8 cellular contexts compared by ENCODE assay signal in genomic region chr7:24576171-24577052, GRCh38. TPM values are rescaled to one million over a fixed set of nuclear protein-coding genes. Genes with fewer than 3 reads are reported as not detected.
DNase-seq lines count a peak whose midpoint lies in the region; ATAC-seq, FAIRE-seq and TF ChIP-seq lines count a peak whose summit lies in the region.

No MANE protein-coding gene starts in this region.

- no peak overlapping the region for H3K4me2 ChIP-seq in K562 (ENCODE audit: insufficient read depth, low read length)

- ATAC-seq in CD8-positive, alpha-beta T cell: no peak
- ATAC-seq in GM18873 (IDR thresholded peaks at IDR 0.05; ENCODE audit: low FRiP score, unreplicated experiment) (peak; percentile 32), K562 (peak; percentile 58), HG03520 (IDR thresholded peaks at IDR 0.05; ENCODE audit: unreplicated experiment) (no peak)

- peak; percentile 39 to 66 for TF ChIP-seq RAD21 in K562 (CRISPR knock-in tag; conservative IDR thresholded peaks at IDR 0.05 in 1 of 2, IDR thresholded peaks at IDR 0.05 in 1 of 2)

- in situ Hi-C loops in K562 (cut with MboI): no loop called here

- WGBS in K562 (ENCODE audit: insufficient coverage, low coverage, missing lambda C conversion rate): 6% methylated on average over 2 of the region's 2 CpGs

- intact Hi-C loops in CD8-positive, alpha-beta T cell (cut with DNase I, micrococcal nuclease): loop anchor here (5.0 to 10.0 kb wide), 6 partner anchors 86 to 1392 kb away; partner anchors contain the start of genes NUP42 (in 2 of the 2), CYCS (in 1 of the 2) and FAM221A (in 1 of the 2)
- intact Hi-C loops in K562 (cut with micrococcal nuclease): loop anchor here (1.0 kb wide), 1 partner anchor 89 kb away; no protein-coding TSS in a partner anchor

- H3K9me1 ChIP-seq in K562 (ENCODE audit: control insufficient read depth, insufficient read depth, low read length): no peaks in the 10 kb centered on the region

- no peaks in the 10 kb centered on the region for H3K27me3 Mint-ChIP-seq in CD8-positive, alpha-beta T cell (ENCODE audit: low read depth)

- H3K4me3 Mint-ChIP-seq in CD8-positive, alpha-beta T cell: peak overlapping the region; percentile 6

- peaks cover 31% of the 10 kb centered on the region for H3K4me1 ChIP-seq in CD8-positive, alpha-beta T cell (ENCODE audit: insufficient read depth, low read length)
- H3K4me1 ChIP-seq in K562 (replicated peaks in 1 of 2; ENCODE audit: control insufficient read depth in 2 of 2, insufficient read depth in 2 of 2, low read length in 2 of 2): peaks cover 11 to 23% of the 10 kb centered on the region in 2 experiments; a peak in 4 of 5 replicates

- POLR2A ChIA-PET in CD8-positive, alpha-beta T cell (lab: Charles Lee): no interaction called here
- POLR2A ChIA-PET in K562 (lab: Yijun Ruan, JAX): interaction anchor here (0.6 to 1.6 kb wide), 4 partner anchors 12 to 73 kb away, joined by 3 to 6 read pairs (median 3); no protein-coding TSS in a partner anchor

- DNase-seq in CD8-positive, alpha-beta T cell: no peak
- DNase-seq in HK-2 (ENCODE audit: unreplicated experiment): peak; percentile 4
- peak; percentile 76 for DNase-seq in NCI-H69 (lab: John Stamatoyannopoulos, UW)
- DNase-seq in K562 (ENCODE audit: extremely low read depth in 1 of 4, low spot score in 3 of 4): peak; percentile 28 to 73 (median 48)
- peak; percentile 80 for DNase-seq in left kidney (ENCODE audit: low read depth, low spot score)
- no peak for DNase-seq in activated CD4-positive, CD25-positive, alpha-beta regulatory T cell treated with anti-CD3 and anti-CD28 coated beads, Interleukin-2, amount 50 U/mL, for 72 hours

- H3K27me3 ChIP-seq in CD8-positive, alpha-beta T cell (ENCODE audit: insufficient read depth, low read length): no peaks in the 10 kb centered on the region
- H3K27me3 ChIP-seq in K562 (ENCODE audit: control insufficient read depth in 2 of 2, insufficient read depth in 2 of 2, low read length in 2 of 2): peaks cover 0 to 3% of the 10 kb centered on the region in 2 experiments; a peak in 1 of 5 replicates

- TF ChIP-seq POLR2A in K562 (conservative IDR thresholded peaks at IDR 0.05): no peak

- no peaks in the 10 kb centered on the region for H3K9me3 Mint-ChIP-seq in CD8-positive, alpha-beta T cell

- no peak overlapping the region for H3K27ac Mint-ChIP-seq in CD8-positive, alpha-beta T cell

- FAIRE-seq in K562 (lab: Jason Lieb, UNC): peak; percentile 74

- no TSS peak for BruUV-seq in K562 (replicated peaks; lab: Mats Ljungman, UMichigan)

- no peak for TF ChIP-seq EP300 in K562 (IDR thresholded peaks at IDR 0.05; ENCODE audit: low read length)

- peak; percentile 34 for TF ChIP-seq CTCF in CD8-positive, alpha-beta T cell (IDR thresholded peaks at IDR 0.05)
- TF ChIP-seq CTCF in K562 (IDR thresholded peaks at IDR 0.05 in 2 of 3, conservative IDR thresholded peaks at IDR 0.05 in 1 of 3; ENCODE audit: insufficient read depth in 2 of 3, low read depth in 1 of 3, low read length in 3 of 3): peak; percentile 55 to 75 (median 71)

- no peak overlapping the region for H3K4me3 ChIP-seq in CD8-positive, alpha-beta T cell (ENCODE audit: low read depth, low read length)
- H3K4me3 ChIP-seq in K562: no peak overlapping the region

- peaks cover 16% of the 10 kb centered on the region for H4K20me1 ChIP-seq in K562 (replicated peaks; ENCODE audit: control insufficient read depth, insufficient read depth, low read length)

- no peaks in the 10 kb centered on the region for H3K9me3 ChIP-seq in CD8-positive, alpha-beta T cell (ENCODE audit: low read length)
- no peaks in the 10 kb centered on the region for H3K9me3 ChIP-seq in K562 (replicated peaks; ENCODE audit: control insufficient read depth, insufficient read depth, low read depth, low read length)

- H3K27ac ChIP-seq in CD8-positive, alpha-beta T cell (ENCODE audit: low read depth, low read length): no peak overlapping the region
- H3K27ac ChIP-seq in K562 (ENCODE audit: extremely low read depth, low read depth, low read length): no peak overlapping the region

- peaks cover 55% of the 10 kb centered on the region for H3K4me1 Mint-ChIP-seq in CD8-positive, alpha-beta T cell (ENCODE audit: low read depth)

- CTCF ChIA-PET in CD8-positive, alpha-beta T cell (lab: Charles Lee): interaction anchor here (0.6 to 0.7 kb wide), 2 partner anchors 16 to 92 kb away, joined by 3 read pairs; no protein-coding TSS in a partner anchor
- CTCF ChIA-PET in K562 (lab: Yijun Ruan, JAX; ENCODE audit: low intra/inter-chr PET ratio): interaction anchor here (1.4 kb wide), 1 partner anchor 90 kb away, joined by 6 read pairs; no protein-coding TSS in a partner anchor

- no peaks in the 10 kb centered on the region for H3K36me3 ChIP-seq in CD8-positive, alpha-beta T cell (ENCODE audit: insufficient read depth, low read length)
- no peaks in the 10 kb centered on the region; the same call in 2 of the 3 replicates for H3K36me3 ChIP-seq in K562 (ENCODE audit: control insufficient read depth, insufficient read depth, low read length)

- H3K9ac ChIP-seq in K562 (ENCODE audit: insufficient read depth in 1 of 2, low read depth in 2 of 2, low read length in 2 of 2): no peak overlapping the region

- peaks cover 77% of the 10 kb centered on the region for H3K79me2 ChIP-seq in K562 (ENCODE audit: control insufficient read depth, insufficient read depth, low read length)

- peaks cover 9% of the 10 kb centered on the region for H3K36me3 Mint-ChIP-seq in CD8-positive, alpha-beta T cell

- no peak overlapping the region for H2AFZ ChIP-seq in K562 (ENCODE audit: low read depth, low read length)

TF ChIP-seq in K562, 482 proteins besides CTCF, POLR2A, EP300 and RAD21:
- 0 out of 2 replicates have a peak, but pooled peaks have one; percentile 32 for TF ChIP-seq RBFOX2 (IDR thresholded peaks at IDR 0.05; ENCODE audit: low read depth, low read length)
- TF ChIP-seq FOXJ3 (CRISPR knock-in tag; IDR thresholded peaks at IDR 0.05): no peak
TF ChIP-seq in K562: peak in this region for 1.

RNA-seq across cellular contexts. Expression of gene PALS2, which starts 3.2 kb away (rescaled TPM):
- total RNA-seq in CD8-positive, alpha-beta T cell: 10 to 100 TPM; 31.7 to 32.8 TPM
- 7.4 and 46.8 TPM in 2 replicates for total RNA-seq in K562 (2011; cell fraction: chromatin; rRNA removed; ENCODE audit: low replicate concordance)
- total RNA-seq in K562 (2011; cell fraction: nucleolus; rRNA removed): 3.7 and 6.4 TPM in 2 replicates
- 14.3 and 25.1 TPM in 2 replicates for total RNA-seq in K562 (2011; cell fraction: nucleoplasm; rRNA removed)
- total RNA-seq in K562 (2014; rRNA removed): 10.6 and 10.8 TPM in 2 replicates
- 23.1 and 26.9 TPM in 2 replicates for total RNA-seq in K562 (2014; rRNA removed; fragmentation: Illumina TruSeq; extraction: Trizol)
- total RNA-seq in K562 (2015; rRNA removed; fragmentation: Illumina TruSeq; extraction: Trizol): 17.6 and 17.7 TPM in 2 replicates
- total RNA-seq in K562 (2021): 30.4 and 35.0 TPM in 2 replicates
- polyA plus RNA-seq in K562 (2011; rRNA removed): 14.4 and 20.2 TPM in 2 replicates
- polyA plus RNA-seq in K562 (2011; cell fraction: cytosol; rRNA removed): 2.9 and 5.6 TPM in 2 replicates
- 5.3 and 7.9 TPM in 2 replicates for polyA plus RNA-seq in K562 (2011; cell fraction: nucleus; rRNA removed)
- 8.7 and 13.3 TPM in 2 replicates for polyA plus RNA-seq in K562 (2012)
- polyA plus RNA-seq in K562 (2014; fragmentation: Illumina TruSeq; extraction: Trizol): 15.8 and 17.5 TPM in 2 replicates
- polyA plus RNA-seq in K562 (2014; fragmentation: Nextera tagmentation; extraction: Ambion mirVana): 1 to 10 TPM; 5.9 to 7.2 TPM
- polyA plus RNA-seq in K562 (2014; rRNA removed): 11.6 and 18.9 TPM in 2 replicates
- 53.0 and 69.7 TPM in 2 replicates for polyA minus RNA-seq in K562 (2011; rRNA and poly(A)+ RNA removed)
- 19.5 and 19.7 TPM in 2 replicates for polyA minus RNA-seq in K562 (2011; cell fraction: cytosol; rRNA and poly(A)+ RNA removed)
- 9.0 and 16.4 TPM in 2 replicates for polyA minus RNA-seq in K562 (2011; cell fraction: nucleus; rRNA and poly(A)+ RNA removed)

Comparison
In these comparisons a context has a peak if more than half of its experiments do, and no peak if none do; other contexts are left out.
1. ATAC-seq: peak in GM18873 (single experiment) and K562 (single experiment); none in CD8-positive, alpha-beta T cell (single experiment) and HG03520 (single experiment).
2. DNase-seq: peak in HK-2 (single experiment), NCI-H69 (single experiment), K562 (4 of 4) and left kidney (single experiment); none in CD8-positive, alpha-beta T cell (0 of 7) and activated CD4-positive, CD25-positive, alpha-beta regulatory T cell treated with anti-CD3 and anti-CD28 coated beads, Interleukin-2, amount 50 U/mL, for 72 hours (single experiment).